Comparison of ENCODE assay signal across 2 cellular contexts in the genomic region with DNA sequence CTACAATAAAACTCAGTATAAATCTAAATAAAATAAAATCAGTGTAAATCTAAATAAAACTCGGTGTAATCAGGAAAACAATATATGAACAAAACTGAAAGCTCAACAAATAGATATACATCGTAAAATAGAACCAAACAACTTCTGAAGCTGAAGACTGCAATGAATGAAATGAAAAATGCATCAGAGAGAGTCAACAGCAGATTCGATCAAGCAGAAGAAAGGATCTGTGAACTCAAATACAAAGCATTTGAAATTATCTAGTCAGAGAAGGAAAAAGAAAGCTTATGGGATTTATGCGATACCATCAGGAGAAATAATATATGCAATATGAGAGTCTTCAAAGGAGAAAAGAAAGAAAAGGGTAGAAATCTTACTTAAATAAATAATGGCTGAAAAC.
TF ChIP-seq lines count a peak whose summit lies in the region.

No MANE protein-coding gene starts in this region.

TF ChIP-seq in HepG2, 621 proteins besides CTCF, POLR2A, EP300 and RAD21:
- TF ChIP-seq, protein P1, sequence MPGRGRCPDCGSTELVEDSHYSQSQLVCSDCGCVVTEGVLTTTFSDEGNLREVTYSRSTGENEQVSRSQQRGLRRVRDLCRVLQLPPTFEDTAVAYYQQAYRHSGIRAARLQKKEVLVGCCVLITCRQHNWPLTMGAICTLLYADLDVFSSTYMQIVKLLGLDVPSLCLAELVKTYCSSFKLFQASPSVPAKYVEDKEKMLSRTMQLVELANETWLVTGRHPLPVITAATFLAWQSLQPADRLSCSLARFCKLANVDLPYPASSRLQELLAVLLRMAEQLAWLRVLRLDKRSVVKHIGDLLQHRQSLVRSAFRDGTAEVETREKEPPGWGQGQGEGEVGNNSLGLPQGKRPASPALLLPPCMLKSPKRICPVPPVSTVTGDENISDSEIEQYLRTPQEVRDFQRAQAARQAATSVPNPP (CRISPR knock-in tag; IDR thresholded peaks at IDR 0.05), result no peak
- TF ChIP-seq FOSL1 (CRISPR knock-in tag; IDR thresholded peaks at IDR 0.05; ENCODE audit: borderline replicate concordance), result no peak
- TF ChIP-seq ZNF160 (CRISPR knock-in tag; IDR thresholded peaks at IDR 0.05), result peak; percentile 98
- no peak for TF ChIP-seq ZNF225 (CRISPR knock-in tag; IDR thresholded peaks at IDR 0.05)

TF ChIP-seq in HEK293, 187 proteins besides CTCF, POLR2A, EP300 and RAD21:
- TF ChIP-seq, protein P2, sequence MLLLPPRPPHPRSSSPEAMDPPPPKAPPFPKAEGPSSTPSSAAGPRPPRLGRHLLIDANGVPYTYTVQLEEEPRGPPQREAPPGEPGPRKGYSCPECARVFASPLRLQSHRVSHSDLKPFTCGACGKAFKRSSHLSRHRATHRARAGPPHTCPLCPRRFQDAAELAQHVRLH (tag by site-specific recombination; IDR thresholded peaks at IDR 0.05), result no peak
- TF ChIP-seq SALL2 (tag by site-specific recombination; IDR thresholded peaks at IDR 0.05; ENCODE audit: borderline replicate concordance) (no peak), ZBTB21 (tag by site-specific recombination; IDR thresholded peaks at IDR 0.05) (no peak), SETDB1 (IDR thresholded peaks at IDR 0.05; ENCODE audit: insufficient read length, low read length) (peak; percentile 44), ZNF792 (tag by site-specific recombination; IDR thresholded peaks at IDR 0.05) (no peak)
- TF ChIP-seq, protein P3, sequence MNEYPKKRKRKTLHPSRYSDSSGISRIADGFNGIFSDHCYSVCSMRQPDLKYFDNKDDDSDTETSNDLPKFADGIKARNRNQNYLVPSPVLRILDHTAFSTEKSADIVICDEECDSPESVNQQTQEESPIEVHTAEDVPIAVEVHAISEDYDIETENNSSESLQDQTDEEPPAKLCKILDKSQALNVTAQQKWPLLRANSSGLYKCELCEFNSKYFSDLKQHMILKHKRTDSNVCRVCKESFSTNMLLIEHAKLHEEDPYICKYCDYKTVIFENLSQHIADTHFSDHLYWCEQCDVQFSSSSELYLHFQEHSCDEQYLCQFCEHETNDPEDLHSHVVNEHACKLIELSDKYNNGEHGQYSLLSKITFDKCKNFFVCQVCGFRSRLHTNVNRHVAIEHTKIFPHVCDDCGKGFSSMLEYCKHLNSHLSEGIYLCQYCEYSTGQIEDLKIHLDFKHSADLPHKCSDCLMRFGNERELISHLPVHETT (tag by site-specific recombination; IDR thresholded peaks at IDR 0.05), result no peak
